15 cellular contexts compared by ENCODE assay signal in genomic region chr5:7246312-7246711, GRCh38.
DNase-seq lines count a peak whose midpoint lies in the region; ATAC-seq and TF ChIP-seq lines count a peak whose summit lies in the region.
"Had no signal": no experiment of that assay in that cellular context is flagged by ENCODE, and none has a peak within 500 bp of the region (broad histone marks: within the 10 kb centered on the region; RNA-seq: fewer than 3 reads in every experiment).

No MANE protein-coding gene starts in this region.

- H3K4me3 Mint-ChIP-seq in chondrocyte (ENCODE audit: unreplicated experiment) = no peak overlapping the region
- H3K4me3 Mint-ChIP-seq: CD14-positive monocyte; CD4-positive, alpha-beta memory T cell; H9 had no signal

- H3K9me3 Mint-ChIP-seq in chondrocyte (ENCODE audit: low read depth) = no peaks in the 10 kb centered on the region
- H3K9me3 Mint-ChIP-seq: CD14-positive monocyte; CD4-positive, alpha-beta memory T cell; H9 had no signal

- no peak for TF ChIP-seq CTCF in chondrocyte (IDR thresholded peaks at IDR 0.05)

- H3K4me1 Mint-ChIP-seq in chondrocyte (ENCODE audit: low read depth) = no peaks in the 10 kb centered on the region
- H3K4me1 Mint-ChIP-seq: CD4-positive, alpha-beta memory T cell had no signal

- no peak overlapping the region for H3K27ac Mint-ChIP-seq in chondrocyte (ENCODE audit: unreplicated experiment)
- H3K27ac Mint-ChIP-seq: CD14-positive monocyte; CD4-positive, alpha-beta memory T cell; H9 had no signal

- no peaks in the 10 kb centered on the region for H3K36me3 Mint-ChIP-seq in chondrocyte (ENCODE audit: low read depth)
- H3K36me3 Mint-ChIP-seq: CD14-positive monocyte; CD4-positive, alpha-beta memory T cell had no signal

- peaks cover 14% of the 10 kb centered on the region for H3K27me3 Mint-ChIP-seq in chondrocyte (ENCODE audit: low read depth)

- DNase-seq in NOMO-1 (lab: John Stamatoyannopoulos, UW; ENCODE audit: unreplicated experiment in 2 of 2) = peak; percentile 16 to 29
- no peak for DNase-seq in NOMO-1 treated with dmso at 0.1 percent for 144 hours (lab: John Stamatoyannopoulos, UW; ENCODE audit: unreplicated experiment)
- peak; percentile 44 for DNase-seq in kidney tubule cell (ENCODE audit: low spot score)
- peak; percentile 0 for DNase-seq in renal cortical epithelial cell (ENCODE audit: low read depth)
- no peak for DNase-seq in chondrocyte (ENCODE audit: low spot score)
- DNase-seq in middle frontal gyrus (ENCODE audit: extremely low spot score, low spot score) = no peak
- DNase-seq: 8988T; Calu3; CD4-positive, alpha-beta memory T cell; DMS79 treated with DMSO at 0.1 percent for 48 hours; GF-D8; H9 had no signal

- ATAC-seq in GM19395 (IDR thresholded peaks at IDR 0.05; ENCODE audit: unreplicated experiment) = no peak
- ATAC-seq: HepG2 had no signal

Comparison
In these comparisons a context has a peak if more than half of its experiments do, and no peak if none do; other contexts are left out.
1. DNase-seq: peak in NOMO-1 (2 of 2), kidney tubule cell (single experiment) and renal cortical epithelial cell (single experiment); none in NOMO-1 treated with dmso at 0.1 percent for 144 hours (single experiment), chondrocyte (single experiment) and middle frontal gyrus (single experiment).